Comparison of ENCODE assay signal across 9 cellular contexts in the genomic region with DNA sequence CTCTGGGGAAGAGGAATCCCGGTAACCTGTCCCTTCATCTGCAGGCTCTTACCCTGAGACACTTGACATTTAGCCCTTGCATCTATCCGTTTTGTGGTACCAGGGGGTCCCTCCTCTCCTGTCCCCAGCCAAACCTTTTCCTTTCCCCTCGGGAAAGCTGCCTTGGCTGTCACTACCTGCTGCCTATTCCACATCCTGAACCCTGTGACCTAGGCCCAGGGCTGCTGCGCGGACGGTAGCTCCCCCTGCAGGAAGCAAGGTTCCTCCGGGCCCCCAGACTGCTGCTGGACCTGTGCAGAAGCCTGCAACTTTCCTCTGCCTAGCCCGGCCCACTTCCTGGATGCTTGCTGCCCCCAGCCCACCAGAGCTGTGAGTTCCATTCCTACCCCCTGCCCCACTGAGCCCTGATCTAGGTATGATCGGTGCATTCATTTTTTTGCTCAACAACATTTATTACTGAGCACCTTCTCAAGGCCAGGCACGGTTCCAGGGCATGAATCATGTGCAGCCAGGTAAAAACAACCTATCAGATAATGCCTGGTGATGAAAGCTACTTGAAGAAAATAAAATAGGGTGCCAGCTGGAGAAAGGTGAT. TPM values are rescaled to one million over a fixed set of nuclear protein-coding genes. Genes with fewer than 3 reads are reported as not detected.
A peak's percentile ranks its signal among the peaks of the same experiment; 100 is the strongest.
DNase-seq lines count a peak whose midpoint lies in the region; ATAC-seq, FAIRE-seq and TF ChIP-seq lines count a peak whose summit lies in the region.
"Had no signal": no experiment of that assay in that cellular context is flagged by ENCODE, and none has a peak within 500 bp of the region (broad histone marks: within the 10 kb centered on the region; RNA-seq: fewer than 3 reads in every experiment).

No MANE protein-coding gene starts in this region.

- H3K4me2 ChIP-seq in A549: peak overlapping the region; percentile 30; the same call in 2 of the 3 replicates

- in situ Hi-C loops in GM13977 (cut with MboI; ENCODE audit: low pct_unique_long_range_greater_than_20kb, low sequenced_read_pairs, unreplicated experiment): no loop called here

- no peak for FAIRE-seq in A549 (lab: Jason Lieb, UNC)
- FAIRE-seq: colon had no signal

- H3K4me3 Mint-ChIP-seq in T-helper 17 cell (peak overlapping the region; percentile 77), neural crest cell (peak overlapping the region; percentile 92)
- peak overlapping the region; percentile 83 for H3K4me3 Mint-ChIP-seq in central memory CD8-positive, alpha-beta T cell

- H3K27ac Mint-ChIP-seq in T-helper 17 cell (peak overlapping the region; percentile 83), neural crest cell (ENCODE audit: unreplicated experiment) (no peak overlapping the region)
- no peak overlapping the region for H3K27ac Mint-ChIP-seq in central memory CD8-positive, alpha-beta T cell (ENCODE audit: low read depth)

- peak; percentile 80 to 87 for ATAC-seq in A549
- peak; percentile 79 for ATAC-seq in T-helper 17 cell
- no peak for ATAC-seq in central memory CD8-positive, alpha-beta T cell (replicated peaks; ENCODE audit: extremely low read depth, poor library complexity, severe bottlenecking)

- POLR2A ChIA-PET in A549 (lab: Yijun Ruan, JAX): interaction anchor here (0.6 to 4.6 kb wide), 3 partner anchors 9 to 101 kb away, joined by 3 to 51 read pairs (median 5); a partner anchor contains a TSS

- peak in 1 of 2 experiments; percentile 50; a peak in 3 of 5 replicates for TF ChIP-seq RAD21 in A549 (conservative IDR thresholded peaks at IDR 0.05 in 1 of 2, IDR thresholded peaks at IDR 0.05 in 1 of 2)

- H3K36me3 ChIP-seq in uterus: no peaks in the 10 kb centered on the region

- TF ChIP-seq CTCF in A549 (IDR thresholded peaks at IDR 0.05): peak; percentile 38
- TF ChIP-seq CTCF in GM13977 (IDR thresholded peaks at IDR 0.05; ENCODE audit: extremely low read depth, insufficient read depth, missing control alignments): peak; percentile 79
- peak; percentile 55 for TF ChIP-seq CTCF in neural crest cell (conservative IDR thresholded peaks at IDR 0.05)
- no peak for TF ChIP-seq CTCF in uterus (IDR thresholded peaks at IDR 0.05)

- TF ChIP-seq POLR2A in A549 (IDR thresholded peaks at IDR 0.05; ENCODE audit: low read length) (no peak), uterus (IDR thresholded peaks at IDR 0.05) (no peak)

- no peaks in the 10 kb centered on the region for H3K36me3 Mint-ChIP-seq in T-helper 17 cell (ENCODE audit: low read depth)
- H3K36me3 Mint-ChIP-seq in central memory CD8-positive, alpha-beta T cell (ENCODE audit: insufficient read depth): peaks cover 13% of the 10 kb centered on the region
- H3K36me3 Mint-ChIP-seq in neural crest cell (ENCODE audit: low read depth): no peaks in the 10 kb centered on the region

- 34% methylated on average over 9 of the region's 10 CpGs for WGBS in A549 (ENCODE audit: missing lambda C conversion rate)

- H3K4me1 Mint-ChIP-seq in T-helper 17 cell (peaks cover 14% of the 10 kb centered on the region), neural crest cell (peaks cover 33% of the 10 kb centered on the region)
- peaks cover 23% of the 10 kb centered on the region for H3K4me1 Mint-ChIP-seq in central memory CD8-positive, alpha-beta T cell

- TF ChIP-seq EP300 in A549 (IDR thresholded peaks at IDR 0.05): no peak

- DNase-seq in A549 (ENCODE audit: low read depth in 1 of 2, low spot score in 1 of 2) (peak; percentile 67 to 81), GM13977 (ENCODE audit: low spot score) (peak; percentile 66), T-helper 17 cell (peak; percentile 30 to 51 (median 32)), neural crest cell (ENCODE audit: low read depth, low spot score) (no peak), uterus (no peak), LoVo (ENCODE audit: low spot score) (no peak), EL (no peak)
- peak in 1 of 2 donors; percentile 36 for DNase-seq in central memory CD8-positive, alpha-beta T cell (ENCODE audit: low spot score in 2 of 2)

- no peaks in the 10 kb centered on the region for H3K9me3 Mint-ChIP-seq in central memory CD8-positive, alpha-beta T cell
- no peaks in the 10 kb centered on the region for H3K9me3 Mint-ChIP-seq in neural crest cell

- H3K9me3 ChIP-seq in A549: no peaks in the 10 kb centered on the region
- H3K9me3 ChIP-seq in T-helper 17 cell (ENCODE audit: control insufficient read depth, low read length, poor library complexity, severe bottlenecking): no peaks in the 10 kb centered on the region
- H3K9me3 ChIP-seq in uterus: no peaks in the 10 kb centered on the region

- peak overlapping the region in 1 of 2 experiments; percentile 88; a peak in 1 of 6 replicates for H3K27ac ChIP-seq in A549
- H3K27ac ChIP-seq in uterus: no peak overlapping the region

- H3K27me3 ChIP-seq in uterus: no peaks in the 10 kb centered on the region

- H3K27me3 Mint-ChIP-seq in T-helper 17 cell (no peaks in the 10 kb centered on the region), neural crest cell (ENCODE audit: low read depth) (peaks cover 2% of the 10 kb centered on the region)
- H3K27me3 Mint-ChIP-seq in central memory CD8-positive, alpha-beta T cell: no peaks in the 10 kb centered on the region

- H3K4me1 ChIP-seq in A549 (peaks cover 22% of the 10 kb centered on the region), uterus (peaks cover 0 to 6% of the 10 kb centered on the region in 2 donors)

- no peak overlapping the region for H3K4me3 ChIP-seq in A549
- no peak overlapping the region for H3K4me3 ChIP-seq in uterus

- CTCF ChIA-PET in A549 (lab: Yijun Ruan, JAX): interaction anchor here (0.8 to 7.3 kb wide), 15 partner anchors 8 to 363 kb away, joined by 3 to 44 read pairs (median 4); a partner anchor contains a TSS

- intact Hi-C loops in uterus (cut with DNase I; ENCODE audit: low total_unique reads): no loop called here

TF ChIP-seq in A549, 52 proteins besides CTCF, POLR2A, EP300 and RAD21 (continues in another document):
- TF ChIP-seq KDM1A (IDR thresholded peaks at IDR 0.05; ENCODE audit: low read depth): no peak
- no peak for TF ChIP-seq CBX8 (IDR thresholded peaks at IDR 0.05)
- TF ChIP-seq RFX5 (IDR thresholded peaks at IDR 0.05): no peak
- TF ChIP-seq NR3C1 (IDR thresholded peaks at IDR 0.05): no peak
- no peak for TF ChIP-seq JUNB (IDR thresholded peaks at IDR 0.05)
- TF ChIP-seq ZSCAN20 (CRISPR knock-in tag; IDR thresholded peaks at IDR 0.05): no peak
- TF ChIP-seq FOSL2 (IDR thresholded peaks at IDR 0.05): no peak
- TF ChIP-seq FOSL2 (CRISPR knock-in tag; IDR thresholded peaks at IDR 0.05): no peak
- TF ChIP-seq, protein P1, sequence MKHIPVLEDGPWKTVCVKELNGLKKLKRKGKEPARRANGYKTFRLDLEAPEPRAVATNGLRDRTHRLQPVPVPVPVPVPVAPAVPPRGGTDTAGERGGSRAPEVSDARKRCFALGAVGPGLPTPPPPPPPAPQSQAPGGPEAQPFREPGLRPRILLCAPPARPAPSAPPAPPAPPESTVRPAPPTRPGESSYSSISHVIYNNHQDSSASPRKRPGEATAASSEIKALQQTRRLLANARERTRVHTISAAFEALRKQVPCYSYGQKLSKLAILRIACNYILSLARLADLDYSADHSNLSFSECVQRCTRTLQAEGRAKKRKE (CRISPR knock-in tag; IDR thresholded peaks at IDR 0.05; ENCODE audit: low read depth): no peak
- no peak for TF ChIP-seq HOXB5 (CRISPR knock-in tag; IDR thresholded peaks at IDR 0.05)
- TF ChIP-seq MYC (IDR thresholded peaks at IDR 0.05; ENCODE audit: borderline replicate concordance, low read length): no peak

RNA-seq across cellular contexts. Expression of a gene that starts 10.5 kb away (rescaled TPM):
- polyA plus RNA-seq in A549 (2011; rRNA removed) (741 and 761 TPM in 2 replicates), A549 (2017; fragmentation: RNase III; extraction: RNeasy Plus Mini Kit Qiagen cat#74134 plus additional on column Dnase treatment) (1,254 to 1,331 TPM (median 1,286 TPM) in 3 replicates)
- 1,311 and 1,575 TPM in 2 replicates for polyA plus RNA-seq in A549 (2012; cell fraction: cytosol; rRNA removed)
- 1,948 and 2,569 TPM in 2 replicates for polyA plus RNA-seq in A549 (2012; cell fraction: nucleus; rRNA removed)
- polyA minus RNA-seq in A549 (2011; rRNA and poly(A)+ RNA removed): 1,184 and 1,372 TPM in 2 replicates
- total RNA-seq in T-helper 17 cell (100 to 1,000 TPM; 421 to 426 TPM), neural crest cell (640 and 669 TPM in 2 replicates), uterus (100 to 1,000 TPM; 175 to 905 (median 489) TPM)

RNA-seq across cellular contexts. Expression of a gene that starts 20.7 kb away (rescaled TPM):
- 102 and 117 TPM in 2 replicates for polyA plus RNA-seq in A549 (2011; rRNA removed)
- polyA plus RNA-seq in A549 (2012; cell fraction: cytosol; rRNA removed): 237 and 266 TPM in 2 replicates
- 236 and 260 TPM in 2 replicates for polyA plus RNA-seq in A549 (2012; cell fraction: nucleus; rRNA removed)
- polyA plus RNA-seq in A549 (2017; fragmentation: RNase III; extraction: RNeasy Plus Mini Kit Qiagen cat#74134 plus additional on column Dnase treatment): 107 to 117 TPM (median 115 TPM) in 3 replicates
- 326 and 415 TPM in 2 replicates for polyA minus RNA-seq in A549 (2011; rRNA and poly(A)+ RNA removed)
- 10 to 100 TPM; 80.8 to 89.3 TPM for total RNA-seq in T-helper 17 cell
- 141 and 144 TPM in 2 replicates for total RNA-seq in neural crest cell
- 10 to 100 TPM; 15.6 to 78.5 (median 64.5) TPM for total RNA-seq in uterus

RNA-seq across cellular contexts. Expression of a gene that starts 24.0 kb away (rescaled TPM):
- polyA plus RNA-seq in A549 (2011; rRNA removed) (0.16 and 0.30 TPM in 2 replicates), A549 (2017; fragmentation: RNase III; extraction: RNeasy Plus Mini Kit Qiagen cat#74134 plus additional on column Dnase treatment) (0.35 to 0.71 TPM (median 0.68 TPM) in 3 replicates)
- 0.52 and 0.75 TPM in 2 replicates for polyA plus RNA-seq in A549 (2012; cell fraction: cytosol; rRNA removed)
- 1.6 and 2.7 TPM in 2 replicates for polyA plus RNA-seq in A549 (2012; cell fraction: nucleus; rRNA removed)
- polyA minus RNA-seq in A549 (2011; rRNA and poly(A)+ RNA removed): 0.49 TPM in 1 of 2 replicates, not detected in the other
- total RNA-seq in T-helper 17 cell (not detected), neural crest cell (14.2 and 15.3 TPM in 2 replicates), uterus (under 1 TPM in 1 of 4 donors, not detected in 3; 0.62 TPM)

RNA-seq across cellular contexts. Expression of a gene that starts 32.1 kb away (rescaled TPM):
- polyA plus RNA-seq in A549 (2011; rRNA removed) (not detected in 2 replicates), A549 (2017; fragmentation: RNase III; extraction: RNeasy Plus Mini Kit Qiagen cat#74134 plus additional on column Dnase treatment) (not detected in 3 replicates)
- not detected in 2 replicates for polyA plus RNA-seq in A549 (2012; cell fraction: cytosol; rRNA removed)
- not detected in 2 replicates for polyA plus RNA-seq in A549 (2012; cell fraction: nucleus; rRNA removed)
- not detected in 2 replicates for polyA minus RNA-seq in A549 (2011; rRNA and poly(A)+ RNA removed)
- total RNA-seq in T-helper 17 cell (not detected), neural crest cell (not detected in 2 replicates), uterus (not detected)

RNA-seq across cellular contexts. Expression of a gene that starts 36.7 kb away (rescaled TPM):
- polyA plus RNA-seq in A549 (2011; rRNA removed) (0.11 and 0.14 TPM in 2 replicates), A549 (2017; fragmentation: RNase III; extraction: RNeasy Plus Mini Kit Qiagen cat#74134 plus additional on column Dnase treatment) (0.26 to 0.63 TPM (median 0.62 TPM) in 3 replicates)
- polyA plus RNA-seq in A549 (2012; cell fraction: cytosol; rRNA removed): 0.12 and 0.17 TPM in 2 replicates
- polyA plus RNA-seq in A549 (2012; cell fraction: nucleus; rRNA removed): 0.39 and 0.49 TPM in 2 replicates
- 0.44 TPM in 1 of 2 replicates, not detected in the other for polyA minus RNA-seq in A549 (2011; rRNA and poly(A)+ RNA removed)
- total RNA-seq in T-helper 17 cell (under 1 TPM; 0.65 to 0.94 TPM), neural crest cell (0.79 and 1.2 TPM in 2 replicates), uterus (1 to 10 TPM in 1 of 4 donors, under 1 TPM in 1, not detected in 2; 0.21 to 1.3 TPM)

Comparison
In these comparisons a context has a peak if more than half of its experiments do, and no peak if none do; other contexts are left out.
1. DNase-seq: peak in A549 (2 of 2), GM13977 (single experiment) and T-helper 17 cell (3 of 3); none in neural crest cell (single experiment), uterus (0 of 2), LoVo (single experiment) and EL (single experiment).
2. CTCF ChIP-seq: peak in A549 (single experiment), GM13977 (single experiment) and neural crest cell (single experiment); none in uterus (0 of 4).
3. Peak in every context shown above with its lines, with median percentiles within 50 percentile points of each other: H3K4me3 Mint-ChIP-seq.